In genomic region chr2:59025157-59025757, GRCh38 we compare ENCODE assay signal across 7 cellular contexts.
DNase-seq lines count a peak whose midpoint lies in the region; ATAC-seq, FAIRE-seq and TF ChIP-seq lines count a peak whose summit lies in the region.

No MANE protein-coding gene starts in this region.

- WGBS in spleen, 5 donors, result 54 to 65% (median 58%) methylated on average over 5 of the region's 5 CpGs

- no peak overlapping the region for H3K4me3 Mint-ChIP-seq in glutamatergic neuron (ENCODE audit: unreplicated experiment)

- peak; percentile 61 for DNase-seq in DMS53 (lab: John Stamatoyannopoulos, UW)
- DNase-seq in HTR-8/SVneo (ENCODE audit: insufficient read length, low spot score), result peak; percentile 13
- DNase-seq in SW480 (ENCODE audit: low spot score), result peak; percentile 29
- peak; percentile 79 for DNase-seq in glutamatergic neuron
- peak; percentile 76 for DNase-seq in spleen

- no peak overlapping the region for H3K4me3 ChIP-seq in spleen

- TF ChIP-seq CTCF in glutamatergic neuron (IDR thresholded peaks at IDR 0.05; ENCODE audit: partially characterized antibody, unreplicated experiment) (peak; percentile 74), spleen (IDR thresholded peaks at IDR 0.05 in 8 of 11, conservative IDR thresholded peaks at IDR 0.05 in 3 of 11) (peak; percentile 24 to 74 (median 57))

- H3K4me1 ChIP-seq in spleen, result peaks cover 0 to 5% (median 0%) of the 10 kb centered on the region in 6 donors

- H3K9me3 Mint-ChIP-seq in glutamatergic neuron (ENCODE audit: unreplicated experiment), result no peaks in the 10 kb centered on the region

- TF ChIP-seq POLR2A in spleen (IDR thresholded peaks at IDR 0.05) (no peak), GM18505 (IDR thresholded peaks at IDR 0.05; ENCODE audit: borderline replicate concordance, extremely low read depth, insufficient read depth, insufficient read length) (no peak)

- H3K27me3 Mint-ChIP-seq in glutamatergic neuron (ENCODE audit: unreplicated experiment), result no peaks in the 10 kb centered on the region

- no peaks in the 10 kb centered on the region for H3K36me3 ChIP-seq in spleen

- H3K27me3 ChIP-seq in spleen (replicated peaks in 1 of 7), result peaks cover 0 to 5% (median 0%) of the 10 kb centered on the region in 7 donors

- FAIRE-seq in HTR-8/SVneo (lab: Jason Lieb, UNC), result peak; percentile 33

- no peaks in the 10 kb centered on the region for H3K9me3 ChIP-seq in spleen

- no peak overlapping the region for H3K27ac ChIP-seq in spleen

- no peak overlapping the region for H3K27ac Mint-ChIP-seq in glutamatergic neuron (ENCODE audit: unreplicated experiment)

- no peaks in the 10 kb centered on the region for H3K4me1 Mint-ChIP-seq in glutamatergic neuron (ENCODE audit: low read depth, unreplicated experiment)

- ATAC-seq in GM18909 (IDR thresholded peaks at IDR 0.05; ENCODE audit: poor library complexity, unreplicated experiment), result peak; percentile 71
- no peak for ATAC-seq in GM18505 (IDR thresholded peaks at IDR 0.05; ENCODE audit: unreplicated experiment)

- intact Hi-C loops in spleen (cut with DNase I; ENCODE audit: low total_unique reads), result loop anchor here (10.0 kb wide), 1 partner anchor 1560 kb away; no protein-coding TSS in a partner anchor

- no peaks in the 10 kb centered on the region for H3K36me3 Mint-ChIP-seq in glutamatergic neuron (ENCODE audit: unreplicated experiment)

Comparison
In these comparisons a context has a peak if more than half of its experiments do, and no peak if none do; other contexts are left out.
1. DNase-seq: peak in every context shown above with its lines; median percentile 79 in glutamatergic neuron; 76 in spleen; 61 in DMS53; 29 in SW480; 13 in HTR-8/SVneo.